In the genomic region with DNA sequence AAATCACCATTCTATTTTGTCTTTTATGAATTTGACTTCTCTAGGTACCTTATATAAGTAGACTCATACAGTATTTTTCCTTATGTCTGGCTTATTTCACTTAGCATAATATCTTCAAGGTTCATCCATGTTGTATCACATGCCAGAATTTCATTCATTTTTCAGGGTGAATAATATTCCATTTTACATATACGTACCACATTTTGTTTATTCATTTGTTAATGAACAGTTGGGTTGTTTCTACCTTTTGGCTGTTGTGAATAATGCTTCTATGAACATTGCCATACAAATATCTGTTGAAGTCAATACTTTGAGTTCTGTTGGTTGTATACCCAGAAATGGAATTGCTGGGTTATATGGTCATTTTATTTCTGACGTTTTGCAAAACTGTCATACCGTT, we compare ENCODE assay signal across 2 cellular contexts.
TF ChIP-seq lines count a peak whose summit lies in the region.

No MANE protein-coding gene starts in this region.

TF ChIP-seq in HEK293, 187 proteins besides CTCF, POLR2A, EP300 and RAD21 (continued from another document):
- TF ChIP-seq, protein P1, sequence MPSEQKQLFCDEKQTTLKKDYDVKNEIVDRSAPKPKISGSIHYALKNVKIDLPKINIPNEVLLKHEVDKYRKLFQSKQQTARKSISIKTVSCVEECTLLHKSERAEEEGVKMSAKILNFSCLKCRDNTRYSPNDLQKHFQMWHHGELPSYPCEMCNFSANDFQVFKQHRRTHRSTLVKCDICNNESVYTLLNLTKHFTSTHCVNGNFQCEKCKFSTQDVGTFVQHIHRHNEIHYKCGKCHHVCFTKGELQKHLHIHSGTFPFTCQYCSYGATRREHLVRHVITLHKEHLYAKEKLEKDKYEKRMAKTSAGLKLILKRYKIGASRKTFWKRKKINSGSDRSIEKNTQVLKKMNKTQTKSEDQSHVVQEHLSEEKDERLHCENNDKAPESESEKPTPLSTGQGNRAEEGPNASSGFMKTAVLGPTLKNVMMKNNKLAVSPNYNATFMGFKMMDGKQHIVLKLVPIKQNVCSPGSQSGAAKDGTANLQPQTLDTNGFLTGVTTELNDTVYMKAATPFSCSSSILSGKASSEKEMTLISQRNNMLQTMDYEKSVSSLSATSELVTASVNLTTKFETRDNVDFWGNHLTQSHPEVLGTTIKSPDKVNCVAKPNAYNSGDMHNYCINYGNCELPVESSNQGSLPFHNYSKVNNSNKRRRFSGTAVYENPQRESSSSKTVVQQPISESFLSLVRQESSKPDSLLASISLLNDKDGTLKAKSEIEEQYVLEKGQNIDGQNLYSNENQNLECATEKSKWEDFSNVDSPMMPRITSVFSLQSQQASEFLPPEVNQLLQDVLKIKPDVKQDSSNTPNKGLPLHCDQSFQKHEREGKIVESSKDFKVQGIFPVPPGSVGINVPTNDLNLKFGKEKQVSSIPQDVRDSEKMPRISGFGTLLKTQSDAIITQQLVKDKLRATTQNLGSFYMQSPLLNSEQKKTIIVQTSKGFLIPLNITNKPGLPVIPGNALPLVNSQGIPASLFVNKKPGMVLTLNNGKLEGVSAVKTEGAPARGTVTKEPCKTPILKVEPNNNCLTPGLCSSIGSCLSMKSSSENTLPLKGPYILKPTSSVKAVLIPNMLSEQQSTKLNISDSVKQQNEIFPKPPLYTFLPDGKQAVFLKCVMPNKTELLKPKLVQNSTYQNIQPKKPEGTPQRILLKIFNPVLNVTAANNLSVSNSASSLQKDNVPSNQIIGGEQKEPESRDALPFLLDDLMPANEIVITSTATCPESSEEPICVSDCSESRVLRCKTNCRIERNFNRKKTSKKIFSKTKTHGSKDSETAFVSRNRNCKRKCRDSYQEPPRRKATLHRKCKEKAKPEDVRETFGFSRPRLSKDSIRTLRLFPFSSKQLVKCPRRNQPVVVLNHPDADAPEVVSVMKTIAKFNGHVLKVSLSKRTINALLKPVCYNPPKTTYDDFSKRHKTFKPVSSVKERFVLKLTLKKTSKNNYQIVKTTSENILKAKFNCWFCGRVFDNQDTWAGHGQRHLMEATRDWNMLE (tag by site-specific recombination; conservative IDR thresholded peaks at IDR 0.05; ENCODE audit: low read depth), result no peak
- TF ChIP-seq, protein P2, sequence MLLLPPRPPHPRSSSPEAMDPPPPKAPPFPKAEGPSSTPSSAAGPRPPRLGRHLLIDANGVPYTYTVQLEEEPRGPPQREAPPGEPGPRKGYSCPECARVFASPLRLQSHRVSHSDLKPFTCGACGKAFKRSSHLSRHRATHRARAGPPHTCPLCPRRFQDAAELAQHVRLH (tag by site-specific recombination; IDR thresholded peaks at IDR 0.05), result 0 out of 2 replicates have a peak, but pooled peaks have one; percentile 55
- TF ChIP-seq HOXA7 (CRISPR knock-in tag; IDR thresholded peaks at IDR 0.05; ENCODE audit: borderline replicate concordance), result no peak
- TF ChIP-seq ZNF146 (tag by site-specific recombination; IDR thresholded peaks at IDR 0.05), result peak; percentile 92
- no peak for TF ChIP-seq ZNF24 (tag by site-specific recombination; IDR thresholded peaks at IDR 0.05)
- TF ChIP-seq ZNF768 (tag by site-specific recombination; IDR thresholded peaks at IDR 0.05), result no peak
- no peak for TF ChIP-seq SALL2 (tag by site-specific recombination; IDR thresholded peaks at IDR 0.05; ENCODE audit: borderline replicate concordance)
- no peak for TF ChIP-seq ZNF133 (tag by site-specific recombination; IDR thresholded peaks at IDR 0.05)
- no peak for TF ChIP-seq ZNF510 (tag by site-specific recombination; IDR thresholded peaks at IDR 0.05; ENCODE audit: insufficient replicate concordance)

TF ChIP-seq in H1, 55 proteins besides CTCF, POLR2A, EP300 and RAD21 (continued from another document):
- TF ChIP-seq PHF8 (conservative IDR thresholded peaks at IDR 0.05; ENCODE audit: low read depth, low read length), result no peak
- no peak for TF ChIP-seq SIRT6 (IDR thresholded peaks at IDR 0.05; ENCODE audit: low read length)
- no peak for TF ChIP-seq SIX5 (IDR thresholded peaks at IDR 0.05; ENCODE audit: low read depth, low read length)
- no peak for TF ChIP-seq BACH1 (IDR thresholded peaks at IDR 0.05; ENCODE audit: low read length)
- TF ChIP-seq CBX8 (IDR thresholded peaks at IDR 0.05; ENCODE audit: borderline replicate concordance, low read depth, low read length), result no peak
- TF ChIP-seq ZNF274 (IDR thresholded peaks at IDR 0.05; ENCODE audit: borderline replicate concordance, extremely low read depth, low read length), result no peak
- no peak for TF ChIP-seq CHD1 (IDR thresholded peaks at IDR 0.05; ENCODE audit: low read depth, low read length)
- no peak for TF ChIP-seq CEBPB (IDR thresholded peaks at IDR 0.05; ENCODE audit: low read depth, low read length)
